Comparison of ENCODE assay signal across 8 cellular contexts in genomic region chr1:9182784-9183257, GRCh38. TPM values are rescaled to one million over a fixed set of nuclear protein-coding genes. Genes with fewer than 3 reads are reported as not detected.
DNase-seq lines count a peak whose midpoint lies in the region; ATAC-seq and TF ChIP-seq lines count a peak whose summit lies in the region.

No MANE protein-coding gene starts in this region.

- H3K23ac ChIP-seq in neuronal stem cell (ENCODE audit: low read depth, low read length, poor library complexity), result peak overlapping the region; percentile 60

- H3K4me1 ChIP-seq in ES-I3 (ENCODE audit: insufficient read depth, low read length) (peaks cover 11% of the 10 kb centered on the region), MM.1S (ENCODE audit: low read length) (no peaks in the 10 kb centered on the region), esophagus muscularis mucosa (peaks cover 29 to 41% (median 36%) of the 10 kb centered on the region in 4 donors), neuronal stem cell (ENCODE audit: control insufficient read depth in 2 of 2, insufficient read depth in 1 of 2, low read depth in 1 of 2, low read length in 2 of 2) (peaks cover 2 to 20% of the 10 kb centered on the region in 2 donors)

- H3K14ac ChIP-seq in neuronal stem cell (ENCODE audit: low read length), result peak overlapping the region; percentile 78

- H3K36me3 ChIP-seq in ES-I3 (ENCODE audit: insufficient read depth, low read length), result no peaks in the 10 kb centered on the region; the same call in 1 of the 2 replicates
- no peaks in the 10 kb centered on the region for H3K36me3 ChIP-seq in MM.1S (replicated peaks; ENCODE audit: insufficient read depth, low read length)
- no peaks in the 10 kb centered on the region for H3K36me3 ChIP-seq in esophagus muscularis mucosa
- peaks cover 0 to 3% of the 10 kb centered on the region in 2 donors for H3K36me3 ChIP-seq in neuronal stem cell (replicated peaks in 1 of 2; ENCODE audit: control insufficient read depth in 2 of 2, insufficient read depth in 2 of 2, low read length in 2 of 2)

- peaks cover 11% of the 10 kb centered on the region; the same call in 1 of the 2 replicates for H3K79me2 ChIP-seq in MM.1S (ENCODE audit: low read length)

- H3K79me1 ChIP-seq in neuronal stem cell (ENCODE audit: low read depth, low read length), result peaks cover 17% of the 10 kb centered on the region

- peak overlapping the region; percentile 77 for H2BK5ac ChIP-seq in neuronal stem cell (ENCODE audit: low read length)

- H3K9ac ChIP-seq in ES-I3 (ENCODE audit: low read depth, low read length), result peak overlapping the region; percentile 94
- peak overlapping the region; percentile 49 for H3K9ac ChIP-seq in MM.1S (ENCODE audit: low read length)
- H3K9ac ChIP-seq in neuronal stem cell (ENCODE audit: low read depth, low read length, poor library complexity), result peak overlapping the region; percentile 91

- no peak for TF ChIP-seq POLR2A in esophagus muscularis mucosa (IDR thresholded peaks at IDR 0.05; ENCODE audit: low read depth)

- H3K9me2 ChIP-seq in MM.1S (replicated peaks; ENCODE audit: insufficient read depth, low read length), result no peaks in the 10 kb centered on the region

- peak overlapping the region; percentile 88 for H2AK5ac ChIP-seq in neuronal stem cell (ENCODE audit: low read depth, low read length)

- TF ChIP-seq EP300 in esophagus muscularis mucosa (IDR thresholded peaks at IDR 0.05), result no peak

- ATAC-seq in GM19395 (IDR thresholded peaks at IDR 0.05; ENCODE audit: unreplicated experiment), result no peak
- ATAC-seq in HG03378 (IDR thresholded peaks at IDR 0.05; ENCODE audit: unreplicated experiment), result no peak
- no peak for ATAC-seq in GM18867 (IDR thresholded peaks at IDR 0.05; ENCODE audit: unreplicated experiment)

- intact Hi-C loops in esophagus muscularis mucosa (cut with DNase I), result loop anchor here (5.0 kb wide), 2 partner anchors 41 to 69 kb away; no protein-coding TSS in a partner anchor

- peak overlapping the region; percentile 59 for H3K4ac ChIP-seq in neuronal stem cell (ENCODE audit: low read length)

- DNase-seq in MM.1S (no peak), esophagus muscularis mucosa (ENCODE audit: extremely low spot score) (no peak), neuronal stem cell (ENCODE audit: low spot score) (no peak), NCI-H1417 treated with DMSO at 0.1 percent for 48 hours (lab: John Stamatoyannopoulos, UW) (no peak)

- peak overlapping the region; percentile 80 for H3K4me2 ChIP-seq in MM.1S (ENCODE audit: low read depth, low read length)
- H3K4me2 ChIP-seq in neuronal stem cell (ENCODE audit: insufficient read depth, low read length, poor library complexity, severe bottlenecking), result peak overlapping the region; percentile 91

- H2BK120ac ChIP-seq in neuronal stem cell (ENCODE audit: low read depth, low read length), result peak overlapping the region; percentile 92

- H3F3A ChIP-seq in MM.1S (ENCODE audit: insufficient read depth, low read length), result no peaks in the 10 kb centered on the region

- no peak overlapping the region for H2BK12ac ChIP-seq in neuronal stem cell (ENCODE audit: low read length)

- H2BK15ac ChIP-seq in neuronal stem cell (ENCODE audit: low read length), result peak overlapping the region; percentile 95

- H2AFZ ChIP-seq in MM.1S (ENCODE audit: low read length) (peak overlapping the region; percentile 82), neuronal stem cell (ENCODE audit: low read length) (peak overlapping the region; percentile 82)

- no peaks in the 10 kb centered on the region for H3K9me3 ChIP-seq in ES-I3 (ENCODE audit: control insufficient read depth, insufficient read depth, low read length)
- H3K9me3 ChIP-seq in MM.1S (replicated peaks; ENCODE audit: insufficient read depth, low read length), result no peaks in the 10 kb centered on the region
- no peaks in the 10 kb centered on the region for H3K9me3 ChIP-seq in esophagus muscularis mucosa
- H3K9me3 ChIP-seq in neuronal stem cell (replicated peaks in 1 of 2; ENCODE audit: control insufficient read depth in 2 of 2, insufficient read depth in 1 of 2, low read depth in 1 of 2, low read length in 2 of 2), result peaks cover 3 to 4% of the 10 kb centered on the region in 2 donors

- no peak for TF ChIP-seq CTCF in MM.1S (IDR thresholded peaks at IDR 0.05; ENCODE audit: low read length)
- no peak for TF ChIP-seq CTCF in esophagus muscularis mucosa (IDR thresholded peaks at IDR 0.05)

- H3K18ac ChIP-seq in neuronal stem cell (ENCODE audit: low read length), result peak overlapping the region; percentile 98

- peak overlapping the region; percentile 66 for H3K4me3 ChIP-seq in MM.1S (ENCODE audit: low read length)
- H3K4me3 ChIP-seq in esophagus muscularis mucosa, result peak overlapping the region; percentile 69 to 87 (median 80)
- peak overlapping the region; percentile 45 to 83 for H3K4me3 ChIP-seq in neuronal stem cell (ENCODE audit: low read length in 2 of 2)

- H3K27me3 ChIP-seq in MM.1S (replicated peaks; ENCODE audit: insufficient read depth, low read length), result no peaks in the 10 kb centered on the region
- peaks cover 0 to 16% (median 3%) of the 10 kb centered on the region in 4 donors for H3K27me3 ChIP-seq in esophagus muscularis mucosa
- peaks cover 0 to 41% (median 21%) of the 10 kb centered on the region in 3 experiments for H3K27me3 ChIP-seq in neuronal stem cell (ENCODE audit: control insufficient read depth in 3 of 3, insufficient read depth in 3 of 3, low read depth in 1 of 3, low read length in 3 of 3)

- H3K27ac ChIP-seq in MM.1S (ENCODE audit: low read length), result no peak overlapping the region
- peak overlapping the region; percentile 52 to 72 (median 62) for H3K27ac ChIP-seq in esophagus muscularis mucosa (replicated peaks in 1 of 4)
- no peak overlapping the region for H3K27ac ChIP-seq in neuronal stem cell (replicated peaks; ENCODE audit: low read length)

- no CpG with 5 or more reads among the region's 47 CpGs for WGBS in esophagus muscularis mucosa
- WGBS in neuronal stem cell (ENCODE audit: extremely low coverage in 2 of 2, insufficient read length in 2 of 2, insufficient replicate concordance in 1 of 2), 2 donors, result no CpG with 5 or more reads among the region's 47 CpGs

- no peak overlapping the region for H4K8ac ChIP-seq in neuronal stem cell (ENCODE audit: low read depth, low read length)

- H4K91ac ChIP-seq in neuronal stem cell (ENCODE audit: low read depth, low read length, poor library complexity), result peak overlapping the region; percentile 53

- no peaks in the 10 kb centered on the region for H4K20me1 ChIP-seq in MM.1S (ENCODE audit: insufficient read depth, low read length)

RNA-seq across cellular contexts. Expression of gene H6PD, which starts 51.8 kb away (rescaled TPM):
- 10 to 100 TPM; 31.1 to 54.4 (median 38.4) TPM for total RNA-seq in esophagus muscularis mucosa
- 14.1 TPM for polyA plus RNA-seq in neuronal stem cell (2013, experiment 1 of 2)
- polyA plus RNA-seq in neuronal stem cell (2013, experiment 2 of 2), result 15.0 TPM

RNA-seq across cellular contexts. Expression of gene GPR157, which starts 53.9 kb away (rescaled TPM):
- 1 to 10 TPM; 2.5 to 8.4 (median 3.8) TPM for total RNA-seq in esophagus muscularis mucosa
- 2.3 TPM for polyA plus RNA-seq in neuronal stem cell (2013, experiment 1 of 2)
- polyA plus RNA-seq in neuronal stem cell (2013, experiment 2 of 2), result 6.1 TPM

Comparison
In these comparisons a context has a peak if more than half of its experiments do, and no peak if none do; other contexts are left out.
1. H3K27ac ChIP-seq: peak in esophagus muscularis mucosa (4 of 4); none in MM.1S (single experiment) and neuronal stem cell (single experiment).
2. Peak in every context shown above with its lines, with median percentiles within 50 percentile points of each other: H3K9ac ChIP-seq and H3K4me3 ChIP-seq.